17 cellular contexts compared by ENCODE assay signal in genomic region chr2:155643056-155643775, GRCh38.
A peak's percentile ranks its signal among the peaks of the same experiment; 100 is the strongest.
DNase-seq lines count a peak whose midpoint lies in the region; TF ChIP-seq lines count a peak whose summit lies in the region.
"Had no signal": no experiment of that assay in that cellular context is flagged by ENCODE, and none has a peak within 500 bp of the region (broad histone marks: within the 10 kb centered on the region; RNA-seq: fewer than 3 reads in every experiment).

No MANE protein-coding gene starts in this region.

- H3K9me3 ChIP-seq in WERI-Rb-1 (ENCODE audit: severe bottlenecking): no peaks in the 10 kb centered on the region
- no peaks in the 10 kb centered on the region for H3K9me3 ChIP-seq in trophoblast cell (ENCODE audit: insufficient read depth, low read depth, low read length)
- H3K9me3 ChIP-seq: A549, Caco-2 had no signal

- TF ChIP-seq CTCF in brain (conservative IDR thresholded peaks at IDR 0.05): no peak
- TF ChIP-seq CTCF in retinal pigment epithelial cell (conservative IDR thresholded peaks at IDR 0.05; ENCODE audit: low read depth, low read length): no peak
- no peak for TF ChIP-seq CTCF in WERI-Rb-1 (IDR thresholded peaks at IDR 0.05; ENCODE audit: low read depth, low read length)

- H3K4me3 Mint-ChIP-seq in brain: peak overlapping the region in 1 of 5 experiments; percentile 13
- H3K4me3 Mint-ChIP-seq: CD4-positive, alpha-beta T cell; HFFc6 had no signal

- H3K4me1 ChIP-seq in trophoblast cell (ENCODE audit: control insufficient read depth in 1 of 2, insufficient read depth in 2 of 2, low read length in 2 of 2): no peaks in the 10 kb centered on the region
- H3K4me1 ChIP-seq: A549, Caco-2 had no signal

- H3K79me2 ChIP-seq in trophoblast cell (ENCODE audit: control insufficient read depth, insufficient read depth, low read length, poor library complexity): no peaks in the 10 kb centered on the region

- no peak overlapping the region for H4K8ac ChIP-seq in trophoblast cell (ENCODE audit: low read depth, low read length)

- H2AK5ac ChIP-seq in trophoblast cell (ENCODE audit: low read length): no peak overlapping the region

- no peak overlapping the region for H4K12ac ChIP-seq in trophoblast cell (ENCODE audit: low read depth, low read length)

- whole genome bisulfite sequencing in trophoblast cell (ENCODE audit: extremely low coverage, insufficient coverage, insufficient read length): no CpG with 5 or more reads among the region's 2 CpGs

- H3K79me1 ChIP-seq in trophoblast cell (ENCODE audit: low read length): no peaks in the 10 kb centered on the region

- no peak overlapping the region for H3K23ac ChIP-seq in trophoblast cell (ENCODE audit: low read length)

- no peak overlapping the region for H3K14ac ChIP-seq in trophoblast cell (ENCODE audit: low read length)

- peak overlapping the region in 3 of 5 experiments; percentile 1 to 58 (median 57) for H3K27ac Mint-ChIP-seq in brain
- H3K27ac Mint-ChIP-seq: CD4-positive, alpha-beta T cell; HFFc6 had no signal

- H2AFZ ChIP-seq in trophoblast cell (ENCODE audit: insufficient read depth, low read length, poor library complexity): no peak overlapping the region

- H3K4me1 Mint-ChIP-seq in brain: no peaks in the 10 kb centered on the region

- H3K4me2 ChIP-seq in trophoblast cell (ENCODE audit: low read length): no peak overlapping the region
- H3K4me2 ChIP-seq: A549 had no signal

- no peak overlapping the region for H2BK5ac ChIP-seq in trophoblast cell (ENCODE audit: low read depth, low read length, poor library complexity)

- H3K27me3 ChIP-seq in WERI-Rb-1 (ENCODE audit: insufficient read depth, low read depth, severe bottlenecking): no peaks in the 10 kb centered on the region
- no peaks in the 10 kb centered on the region for H3K27me3 ChIP-seq in trophoblast cell (ENCODE audit: insufficient read depth, low read length)

- H4K91ac ChIP-seq in trophoblast cell (ENCODE audit: low read depth, low read length): no peak overlapping the region

- peaks cover 0 to 4% (median 0%) of the 10 kb centered on the region in 5 experiments for H3K9me3 Mint-ChIP-seq in brain
- H3K9me3 Mint-ChIP-seq: CD4-positive, alpha-beta T cell had no signal

- no peak overlapping the region for H3K4ac ChIP-seq in trophoblast cell (ENCODE audit: low read depth, low read length)

- H3K18ac ChIP-seq in trophoblast cell (ENCODE audit: low read length): no peak overlapping the region

- H3K27ac ChIP-seq in WERI-Rb-1 (no peak overlapping the region), trophoblast cell (ENCODE audit: low read depth, low read length) (no peak overlapping the region)
- H3K27ac ChIP-seq: 22Rv1, A549, C4-2B, HL-60 had no signal

- no peak overlapping the region for H3K9ac ChIP-seq in trophoblast cell (ENCODE audit: low read length)

- H3K27me3 Mint-ChIP-seq in brain: no peaks in the 10 kb centered on the region
- H3K27me3 Mint-ChIP-seq: CD4-positive, alpha-beta T cell had no signal

- peak; percentile 25 for DNase-seq in DMS 273 (lab: John Stamatoyannopoulos, UW; ENCODE audit: unreplicated experiment)
- DNase-seq in DMS 273 treated with DMSO at 0.1 percent for 48 hours (lab: John Stamatoyannopoulos, UW): no peak
- DNase-seq in NCI-H524 (lab: John Stamatoyannopoulos, UW): peak; percentile 38 to 69
- DNase-seq in retinal pigment epithelial cell (ENCODE audit: low read depth): peak; percentile 40
- DNase-seq in WERI-Rb-1: no peak
- no peak for DNase-seq in trophoblast cell
- no peak for DNase-seq in DMS79 treated with DMSO at 0.1 percent for 48 hours (lab: John Stamatoyannopoulos, UW)
- DNase-seq: AML-193; Caco-2; CD4-positive, alpha-beta T cell; GF-D8; HFFc6 had no signal

- no peak overlapping the region for H2BK12ac ChIP-seq in trophoblast cell (ENCODE audit: low read length)

- no peaks in the 10 kb centered on the region for H3K36me3 Mint-ChIP-seq in brain

- no peak overlapping the region for H2BK120ac ChIP-seq in trophoblast cell (ENCODE audit: insufficient read depth, low read length, poor library complexity)

- no peaks in the 10 kb centered on the region for H3K36me3 ChIP-seq in WERI-Rb-1
- no peaks in the 10 kb centered on the region for H3K36me3 ChIP-seq in trophoblast cell (ENCODE audit: control insufficient read depth in 1 of 2, insufficient read depth in 2 of 2, low read length in 2 of 2)

- H3K4me3 ChIP-seq in retinal pigment epithelial cell (ENCODE audit: low read length) (no peak overlapping the region), WERI-Rb-1 (ENCODE audit: low read depth, low read length) (no peak overlapping the region), trophoblast cell (ENCODE audit: low read depth, low read length) (no peak overlapping the region)
- H3K4me3 ChIP-seq: A549 had no signal

Comparison
In these comparisons a context has a peak if more than half of its experiments do, and no peak if none do; other contexts are left out.
1. DNase-seq: peak in DMS 273 (single experiment), NCI-H524 (2 of 2) and retinal pigment epithelial cell (single experiment); none in DMS 273 treated with DMSO at 0.1 percent for 48 hours (single experiment), WERI-Rb-1 (single experiment), trophoblast cell (0 of 2) and DMS79 treated with DMSO at 0.1 percent for 48 hours (single experiment).